Comparison of ENCODE assay signal across 21 cellular contexts in genomic region chr18:68220458-68220857, GRCh38.
"Had no signal": no experiment of that assay in that cellular context is flagged by ENCODE, and none has a peak within 500 bp of the region (broad histone marks: within the 10 kb centered on the region; RNA-seq: fewer than 3 reads in every experiment).

No MANE protein-coding gene starts in this region.

- H2AFZ ChIP-seq: neural progenitor cell had no signal

- H3K27me3 ChIP-seq: neural progenitor cell, ovary, right lobe of liver, testis had no signal

- ATAC-seq: psoas muscle; right lobe of liver; stimulated activated effector memory CD8-positive, alpha-beta T cell treated with anti-CD3 and anti-CD28 coated beads, Interleukin-12 subunit alpha, Interleukin-12 subunit beta, amount 100 ng/mL, for 72 hours had no signal

- H3K36me3 Mint-ChIP-seq: activated naive CD8-positive, alpha-beta T cell treated with anti-CD3 and anti-CD28 coated beads for 36 hours; neural progenitor cell; stimulated activated effector memory CD8-positive, alpha-beta T cell treated with anti-CD3 and anti-CD28 coated beads, Interleukin-12 subunit alpha, Interleukin-12 subunit beta, amount 100 ng/mL, for 72 hours had no signal

- DNase-seq: activated CD4-positive, alpha-beta T cell treated with anti-CD3 and anti-CD28 coated beads, Interleukin-2, amount 50 U/mL, for 48 hours; activated gamma-delta T cell treated with Interleukin-2 at 50 U/mL for 16 hours; activated naive CD8-positive, alpha-beta T cell treated with anti-CD3 and anti-CD28 coated beads for 36 hours; amniotic stem cell; cortex of kidney; erythroblast; hypothalamus; midbrain; ovary; psoas muscle; right lobe of liver; small intestine; stimulated activated CD4-positive, alpha-beta T cell treated with anti-CD3 and anti-CD28 coated beads, Interleukin-4, amount 100 ng/mL, for 24 hours; testis; WERI-Rb-1 had no signal

- H3K4me3 Mint-ChIP-seq: activated naive CD8-positive, alpha-beta T cell treated with anti-CD3 and anti-CD28 coated beads for 36 hours; neural progenitor cell; stimulated activated effector memory CD8-positive, alpha-beta T cell treated with anti-CD3 and anti-CD28 coated beads, Interleukin-12 subunit alpha, Interleukin-12 subunit beta, amount 100 ng/mL, for 72 hours had no signal

- H3K27ac Mint-ChIP-seq: activated naive CD8-positive, alpha-beta T cell treated with anti-CD3 and anti-CD28 coated beads for 36 hours; neural progenitor cell; stimulated activated effector memory CD8-positive, alpha-beta T cell treated with anti-CD3 and anti-CD28 coated beads, Interleukin-12 subunit alpha, Interleukin-12 subunit beta, amount 100 ng/mL, for 72 hours had no signal

- H3K27ac ChIP-seq: neural progenitor cell, ovary, psoas muscle, right lobe of liver, testis, WERI-Rb-1 had no signal

- H3K4me1 ChIP-seq: psoas muscle, right lobe of liver, testis had no signal

- H3K4me2 ChIP-seq: neural progenitor cell had no signal

- FAIRE-seq: endometrium, frontal cortex, keratinocyte, small intestine had no signal

- H3K36me3 ChIP-seq: neural progenitor cell, ovary, right lobe of liver, WERI-Rb-1 had no signal

- H3K4me3 ChIP-seq: lung, neural progenitor cell, ovary, psoas muscle, right lobe of liver, testis had no signal

- H3K9ac ChIP-seq: neural progenitor cell had no signal

- H3K4me1 Mint-ChIP-seq: stimulated activated effector memory CD8-positive, alpha-beta T cell treated with anti-CD3 and anti-CD28 coated beads, Interleukin-12 subunit alpha, Interleukin-12 subunit beta, amount 100 ng/mL, for 72 hours had no signal

- H3K9me3 ChIP-seq: ovary, psoas muscle, right lobe of liver, testis had no signal

- H3K9me3 Mint-ChIP-seq: activated naive CD8-positive, alpha-beta T cell treated with anti-CD3 and anti-CD28 coated beads for 36 hours; stimulated activated effector memory CD8-positive, alpha-beta T cell treated with anti-CD3 and anti-CD28 coated beads, Interleukin-12 subunit alpha, Interleukin-12 subunit beta, amount 100 ng/mL, for 72 hours had no signal
